ENCODE assay signal across 16 cellular contexts in genomic region chr15:51849866-51850265, GRCh38.
"Had no signal": no experiment of that assay in that cellular context is flagged by ENCODE, and none has a peak within 500 bp of the region (broad histone marks: within the 10 kb centered on the region; RNA-seq: fewer than 3 reads in every experiment).

No MANE protein-coding gene starts in this region.

- H3K4me3 ChIP-seq: right atrium auricular region, tibial artery, vagina had no signal

- H3K9me3 ChIP-seq: right atrium auricular region, tibial artery, vagina had no signal

- H3K36me3 Mint-ChIP-seq: WTC11 had no signal

- H3K27ac Mint-ChIP-seq: activated CD4-positive, alpha-beta T cell treated with anti-CD3 and anti-CD28 coated beads, Interleukin-2, amount 10 ng/mL, durations not matched to agents 24 days and 14 days; activated naive CD4-positive, alpha-beta T cell treated with anti-CD3 and anti-CD28 coated beads, Interleukin-2, amount 10 ng/mL, durations not matched to agents 7 days and 5 days; mesothelial cell of epicardium; nephron progenitor cell; progenitor cell of endocrine pancreas; WTC11 had no signal

- DNase-seq: activated CD4-positive, alpha-beta T cell treated with anti-CD3 and anti-CD28 coated beads, Interleukin-2, amount 10 ng/mL, durations not matched to agents 24 days and 14 days; activated naive CD4-positive, alpha-beta T cell treated with anti-CD3 and anti-CD28 coated beads, Interleukin-2, amount 10 ng/mL, durations not matched to agents 7 days and 5 days; amniotic stem cell; caudate nucleus; foreskin fibroblast; nephron progenitor cell; occipital lobe; stimulated activated CD4-positive, alpha-beta T cell treated with anti-CD3 and anti-CD28 coated beads, Interleukin-15, amount 100 ng/mL, for 24 hours; stimulated activated CD4-positive, alpha-beta T cell treated with anti-CD3 and anti-CD28 coated beads, Interleukin-4, amount 100 ng/mL, for 1 hour; stimulated activated naive CD4-positive, alpha-beta T cell; tibial artery had no signal

- H3K9me3 Mint-ChIP-seq: activated CD4-positive, alpha-beta T cell treated with anti-CD3 and anti-CD28 coated beads, Interleukin-2, amount 10 ng/mL, durations not matched to agents 24 days and 14 days; activated naive CD4-positive, alpha-beta T cell treated with anti-CD3 and anti-CD28 coated beads, Interleukin-2, amount 10 ng/mL, durations not matched to agents 7 days and 5 days; mesothelial cell of epicardium; nephron progenitor cell; WTC11 had no signal

- ATAC-seq: WTC11 had no signal

- H3K4me3 Mint-ChIP-seq: activated CD4-positive, alpha-beta T cell treated with anti-CD3 and anti-CD28 coated beads, Interleukin-2, amount 10 ng/mL, durations not matched to agents 24 days and 14 days; activated naive CD4-positive, alpha-beta T cell treated with anti-CD3 and anti-CD28 coated beads, Interleukin-2, amount 10 ng/mL, durations not matched to agents 7 days and 5 days; mesothelial cell of epicardium; nephron progenitor cell; WTC11 had no signal

- H3K27ac ChIP-seq: tibial artery, vagina had no signal

- H3K36me3 ChIP-seq: right atrium auricular region, tibial artery, vagina had no signal

- H3K27me3 ChIP-seq: right atrium auricular region, tibial artery, vagina had no signal

- H3K27me3 Mint-ChIP-seq: activated CD4-positive, alpha-beta T cell treated with anti-CD3 and anti-CD28 coated beads, Interleukin-2, amount 10 ng/mL, durations not matched to agents 24 days and 14 days; activated naive CD4-positive, alpha-beta T cell treated with anti-CD3 and anti-CD28 coated beads, Interleukin-2, amount 10 ng/mL, durations not matched to agents 7 days and 5 days; progenitor cell of endocrine pancreas had no signal
